In genomic region chr17:2384439-2385127, GRCh38 we compare ENCODE assay signal across 2 cellular contexts.
TF ChIP-seq lines count a peak whose summit lies in the region.

No MANE protein-coding gene starts in this region.

TF ChIP-seq in SK-N-SH, 30 proteins besides CTCF, POLR2A, EP300 and RAD21:
- TF ChIP-seq RCOR1 (IDR thresholded peaks at IDR 0.05; ENCODE audit: low read length) (no peak), ZBTB33 (IDR thresholded peaks at IDR 0.05; ENCODE audit: borderline replicate concordance, low read depth) (no peak), SIN3A (IDR thresholded peaks at IDR 0.05; ENCODE audit: borderline replicate concordance, low read depth, low read length) (no peak), MXI1 (IDR thresholded peaks at IDR 0.05; ENCODE audit: low read depth, low read length) (no peak), MAX (IDR thresholded peaks at IDR 0.05; ENCODE audit: low read depth) (no peak), TAF1 (IDR thresholded peaks at IDR 0.05; ENCODE audit: borderline replicate concordance, low read depth, low read length) (no peak), YY1 (IDR thresholded peaks at IDR 0.05; ENCODE audit: low read depth) (no peak), POLR2AphosphoS5 (IDR thresholded peaks at IDR 0.05; ENCODE audit: low read depth, low read length) (no peak), GATA2 (CRISPR knock-in tag; IDR thresholded peaks at IDR 0.05) (no peak), MEF2A (IDR thresholded peaks at IDR 0.05; ENCODE audit: borderline replicate concordance, low read depth) (no peak), NFIC (IDR thresholded peaks at IDR 0.05; ENCODE audit: borderline replicate concordance) (no peak), JUND (IDR thresholded peaks at IDR 0.05) (no peak), USF1 (IDR thresholded peaks at IDR 0.05; ENCODE audit: borderline replicate concordance, low read depth) (no peak), EZH2phosphoT487 (IDR thresholded peaks at IDR 0.05; ENCODE audit: borderline replicate concordance, low read depth) (no peak), RFX5 (IDR thresholded peaks at IDR 0.05; ENCODE audit: low read length) (no peak)
- TF ChIP-seq, protein P1, sequence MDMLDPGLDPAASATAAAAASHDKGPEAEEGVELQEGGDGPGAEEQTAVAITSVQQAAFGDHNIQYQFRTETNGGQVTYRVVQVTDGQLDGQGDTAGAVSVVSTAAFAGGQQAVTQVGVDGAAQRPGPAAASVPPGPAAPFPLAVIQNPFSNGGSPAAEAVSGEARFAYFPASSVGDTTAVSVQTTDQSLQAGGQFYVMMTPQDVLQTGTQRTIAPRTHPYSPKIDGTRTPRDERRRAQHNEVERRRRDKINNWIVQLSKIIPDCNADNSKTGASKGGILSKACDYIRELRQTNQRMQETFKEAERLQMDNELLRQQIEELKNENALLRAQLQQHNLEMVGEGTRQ (IDR thresholded peaks at IDR 0.05; ENCODE audit: borderline replicate concordance, low read depth, low read length) = no peak
- TF ChIP-seq, protein P2, sequence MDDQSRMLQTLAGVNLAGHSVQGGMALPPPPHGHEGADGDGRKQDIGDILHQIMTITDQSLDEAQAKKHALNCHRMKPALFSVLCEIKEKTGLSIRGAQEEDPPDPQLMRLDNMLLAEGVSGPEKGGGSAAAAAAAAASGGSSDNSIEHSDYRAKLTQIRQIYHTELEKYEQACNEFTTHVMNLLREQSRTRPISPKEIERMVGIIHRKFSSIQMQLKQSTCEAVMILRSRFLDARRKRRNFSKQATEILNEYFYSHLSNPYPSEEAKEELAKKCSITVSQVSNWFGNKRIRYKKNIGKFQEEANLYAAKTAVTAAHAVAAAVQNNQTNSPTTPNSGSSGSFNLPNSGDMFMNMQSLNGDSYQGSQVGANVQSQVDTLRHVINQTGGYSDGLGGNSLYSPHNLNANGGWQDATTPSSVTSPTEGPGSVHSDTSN (IDR thresholded peaks at IDR 0.05) = no peak
- TF ChIP-seq, protein P3, sequence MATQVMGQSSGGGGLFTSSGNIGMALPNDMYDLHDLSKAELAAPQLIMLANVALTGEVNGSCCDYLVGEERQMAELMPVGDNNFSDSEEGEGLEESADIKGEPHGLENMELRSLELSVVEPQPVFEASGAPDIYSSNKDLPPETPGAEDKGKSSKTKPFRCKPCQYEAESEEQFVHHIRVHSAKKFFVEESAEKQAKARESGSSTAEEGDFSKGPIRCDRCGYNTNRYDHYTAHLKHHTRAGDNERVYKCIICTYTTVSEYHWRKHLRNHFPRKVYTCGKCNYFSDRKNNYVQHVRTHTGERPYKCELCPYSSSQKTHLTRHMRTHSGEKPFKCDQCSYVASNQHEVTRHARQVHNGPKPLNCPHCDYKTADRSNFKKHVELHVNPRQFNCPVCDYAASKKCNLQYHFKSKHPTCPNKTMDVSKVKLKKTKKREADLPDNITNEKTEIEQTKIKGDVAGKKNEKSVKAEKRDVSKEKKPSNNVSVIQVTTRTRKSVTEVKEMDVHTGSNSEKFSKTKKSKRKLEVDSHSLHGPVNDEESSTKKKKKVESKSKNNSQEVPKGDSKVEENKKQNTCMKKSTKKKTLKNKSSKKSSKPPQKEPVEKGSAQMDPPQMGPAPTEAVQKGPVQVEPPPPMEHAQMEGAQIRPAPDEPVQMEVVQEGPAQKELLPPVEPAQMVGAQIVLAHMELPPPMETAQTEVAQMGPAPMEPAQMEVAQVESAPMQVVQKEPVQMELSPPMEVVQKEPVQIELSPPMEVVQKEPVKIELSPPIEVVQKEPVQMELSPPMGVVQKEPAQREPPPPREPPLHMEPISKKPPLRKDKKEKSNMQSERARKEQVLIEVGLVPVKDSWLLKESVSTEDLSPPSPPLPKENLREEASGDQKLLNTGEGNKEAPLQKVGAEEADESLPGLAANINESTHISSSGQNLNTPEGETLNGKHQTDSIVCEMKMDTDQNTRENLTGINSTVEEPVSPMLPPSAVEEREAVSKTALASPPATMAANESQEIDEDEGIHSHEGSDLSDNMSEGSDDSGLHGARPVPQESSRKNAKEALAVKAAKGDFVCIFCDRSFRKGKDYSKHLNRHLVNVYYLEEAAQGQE (IDR thresholded peaks at IDR 0.05; ENCODE audit: low read depth, low read length) = no peak
TF ChIP-seq in SK-N-SH: peak in this region for 0.

TF ChIP-seq in SK-N-SH treated with all-trans-retinoic acid at 6 μM for 48 hours, 23 proteins besides CTCF, POLR2A, EP300 and RAD21:
- no peak for TF ChIP-seq ZNF565 (CRISPR knock-in tag; conservative IDR thresholded peaks at IDR 0.05; ENCODE audit: low read depth)
- no peak for TF ChIP-seq ZNF70 (CRISPR knock-in tag; IDR thresholded peaks at IDR 0.05)
- TF ChIP-seq ESRRG (CRISPR knock-in tag; IDR thresholded peaks at IDR 0.05) = no peak
- no peak for TF ChIP-seq ISL1 (CRISPR knock-in tag; IDR thresholded peaks at IDR 0.05)
- no peak for TF ChIP-seq PATZ1 (CRISPR knock-in tag; IDR thresholded peaks at IDR 0.05; ENCODE audit: borderline replicate concordance)
- TF ChIP-seq ZNF8 (CRISPR knock-in tag; IDR thresholded peaks at IDR 0.05) = no peak
- no peak for TF ChIP-seq CSRNP3 (CRISPR knock-in tag; IDR thresholded peaks at IDR 0.05)
- no peak for TF ChIP-seq PPARA (CRISPR knock-in tag; IDR thresholded peaks at IDR 0.05; ENCODE audit: borderline replicate concordance)
- no peak for TF ChIP-seq SNAI2 (CRISPR knock-in tag; IDR thresholded peaks at IDR 0.05)
- no peak for TF ChIP-seq OSR1 (CRISPR knock-in tag; IDR thresholded peaks at IDR 0.05)
- TF ChIP-seq ARNTL (CRISPR knock-in tag; IDR thresholded peaks at IDR 0.05; ENCODE audit: borderline replicate concordance, low read depth) = no peak
- TF ChIP-seq, protein P4, sequence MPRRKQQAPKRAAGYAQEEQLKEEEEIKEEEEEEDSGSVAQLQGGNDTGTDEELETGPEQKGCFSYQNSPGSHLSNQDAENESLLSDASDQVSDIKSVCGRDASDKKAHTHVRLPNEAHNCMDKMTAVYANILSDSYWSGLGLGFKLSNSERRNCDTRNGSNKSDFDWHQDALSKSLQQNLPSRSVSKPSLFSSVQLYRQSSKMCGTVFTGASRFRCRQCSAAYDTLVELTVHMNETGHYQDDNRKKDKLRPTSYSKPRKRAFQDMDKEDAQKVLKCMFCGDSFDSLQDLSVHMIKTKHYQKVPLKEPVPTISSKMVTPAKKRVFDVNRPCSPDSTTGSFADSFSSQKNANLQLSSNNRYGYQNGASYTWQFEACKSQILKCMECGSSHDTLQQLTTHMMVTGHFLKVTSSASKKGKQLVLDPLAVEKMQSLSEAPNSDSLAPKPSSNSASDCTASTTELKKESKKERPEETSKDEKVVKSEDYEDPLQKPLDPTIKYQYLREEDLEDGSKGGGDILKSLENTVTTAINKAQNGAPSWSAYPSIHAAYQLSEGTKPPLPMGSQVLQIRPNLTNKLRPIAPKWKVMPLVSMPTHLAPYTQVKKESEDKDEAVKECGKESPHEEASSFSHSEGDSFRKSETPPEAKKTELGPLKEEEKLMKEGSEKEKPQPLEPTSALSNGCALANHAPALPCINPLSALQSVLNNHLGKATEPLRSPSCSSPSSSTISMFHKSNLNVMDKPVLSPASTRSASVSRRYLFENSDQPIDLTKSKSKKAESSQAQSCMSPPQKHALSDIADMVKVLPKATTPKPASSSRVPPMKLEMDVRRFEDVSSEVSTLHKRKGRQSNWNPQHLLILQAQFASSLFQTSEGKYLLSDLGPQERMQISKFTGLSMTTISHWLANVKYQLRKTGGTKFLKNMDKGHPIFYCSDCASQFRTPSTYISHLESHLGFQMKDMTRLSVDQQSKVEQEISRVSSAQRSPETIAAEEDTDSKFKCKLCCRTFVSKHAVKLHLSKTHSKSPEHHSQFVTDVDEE (CRISPR knock-in tag; IDR thresholded peaks at IDR 0.05) = no peak
- no peak for TF ChIP-seq TCF4 (CRISPR knock-in tag; IDR thresholded peaks at IDR 0.05; ENCODE audit: borderline replicate concordance)
TF ChIP-seq in SK-N-SH treated with all-trans-retinoic acid at 6 μM for 48 hours: peak in this region for 0.
